14 cellular contexts compared by ENCODE assay signal in genomic region chr2:58540680-58541079, GRCh38.
DNase-seq lines count a peak whose midpoint lies in the region; ATAC-seq and TF ChIP-seq lines count a peak whose summit lies in the region.
"Had no signal": no experiment of that assay in that cellular context is flagged by ENCODE, and none has a peak within 500 bp of the region (broad histone marks: within the 10 kb centered on the region; RNA-seq: fewer than 3 reads in every experiment).

No MANE protein-coding gene starts in this region.

- H3K27ac ChIP-seq in HUES64 (ENCODE audit: low read depth, low read length) (peak overlapping the region; percentile 97), vagina (no peak overlapping the region)
- H3K27ac ChIP-seq: coronary artery had no signal

- no peak for TF ChIP-seq CTCF in vagina (IDR thresholded peaks at IDR 0.05)

- peak overlapping the region; percentile 67 for H3K9ac ChIP-seq in HUES64 (ENCODE audit: low read depth, low read length)

- no peaks in the 10 kb centered on the region for H3K9me3 ChIP-seq in HUES64 (ENCODE audit: insufficient read depth, low read depth, low read length)
- H3K9me3 ChIP-seq in vagina = no peaks in the 10 kb centered on the region

- TF ChIP-seq POLR2A in vagina (IDR thresholded peaks at IDR 0.05) = no peak

- DNase-seq in astrocyte of the hippocampus (ENCODE audit: low read depth, low spot score) = peak; percentile 32
- DNase-seq in iPS-NIHi11 (ENCODE audit: low spot score) = peak; percentile 38
- DNase-seq in retina = peak; percentile 43
- DNase-seq in OCI-M1 (lab: John Stamatoyannopoulos, UW) = no peak
- DNase-seq in vagina (ENCODE audit: extremely low spot score in 2 of 2) = no peak
- DNase-seq: activated CD4-positive, alpha-beta T cell treated with anti-CD3 and anti-CD28 coated beads for 1 hour; activated gamma-delta T cell; kidney glomerular epithelial cell; NK-92 treated with Interleukin-12 subunit alpha and Interleukin-12 subunit beta, amount 100 ng/mL, for 24 hours had no signal

- H3K4me1 ChIP-seq in HUES64 (ENCODE audit: insufficient read depth, low read length) (peaks cover 85% of the 10 kb centered on the region), vagina (no peaks in the 10 kb centered on the region)

- 0% methylated on average over 4 of the region's 4 CpGs for WGBS in HUES64

- ATAC-seq in HG03460 (IDR thresholded peaks at IDR 0.05; ENCODE audit: unreplicated experiment) = no peak
- ATAC-seq: HCT116, HepG2 had no signal

- intact Hi-C loops in vagina (cut with DNase I) = no loop called here

- peak overlapping the region; percentile 43 for H3K4me3 ChIP-seq in HUES64 (ENCODE audit: low read length)
- H3K4me3 ChIP-seq in vagina = no peak overlapping the region
- H3K4me3 ChIP-seq: coronary artery had no signal

- H3K27me3 ChIP-seq in HUES64 (ENCODE audit: insufficient read depth, low read length) = no peaks in the 10 kb centered on the region; the same call in 1 of the 2 replicates
- H3K27me3 ChIP-seq in vagina = no peaks in the 10 kb centered on the region

- no peaks in the 10 kb centered on the region for H3K36me3 ChIP-seq in HUES64 (ENCODE audit: insufficient read depth, low read length)
- H3K36me3 ChIP-seq in vagina = no peaks in the 10 kb centered on the region

Comparison
In these comparisons a context has a peak if more than half of its experiments do, and no peak if none do; other contexts are left out.
1. DNase-seq: peak in astrocyte of the hippocampus (single experiment), iPS-NIHi11 (single experiment) and retina (single experiment); none in OCI-M1 (single experiment) and vagina (0 of 2).